Comparison of ENCODE assay signal across 8 cellular contexts in the genomic region with DNA sequence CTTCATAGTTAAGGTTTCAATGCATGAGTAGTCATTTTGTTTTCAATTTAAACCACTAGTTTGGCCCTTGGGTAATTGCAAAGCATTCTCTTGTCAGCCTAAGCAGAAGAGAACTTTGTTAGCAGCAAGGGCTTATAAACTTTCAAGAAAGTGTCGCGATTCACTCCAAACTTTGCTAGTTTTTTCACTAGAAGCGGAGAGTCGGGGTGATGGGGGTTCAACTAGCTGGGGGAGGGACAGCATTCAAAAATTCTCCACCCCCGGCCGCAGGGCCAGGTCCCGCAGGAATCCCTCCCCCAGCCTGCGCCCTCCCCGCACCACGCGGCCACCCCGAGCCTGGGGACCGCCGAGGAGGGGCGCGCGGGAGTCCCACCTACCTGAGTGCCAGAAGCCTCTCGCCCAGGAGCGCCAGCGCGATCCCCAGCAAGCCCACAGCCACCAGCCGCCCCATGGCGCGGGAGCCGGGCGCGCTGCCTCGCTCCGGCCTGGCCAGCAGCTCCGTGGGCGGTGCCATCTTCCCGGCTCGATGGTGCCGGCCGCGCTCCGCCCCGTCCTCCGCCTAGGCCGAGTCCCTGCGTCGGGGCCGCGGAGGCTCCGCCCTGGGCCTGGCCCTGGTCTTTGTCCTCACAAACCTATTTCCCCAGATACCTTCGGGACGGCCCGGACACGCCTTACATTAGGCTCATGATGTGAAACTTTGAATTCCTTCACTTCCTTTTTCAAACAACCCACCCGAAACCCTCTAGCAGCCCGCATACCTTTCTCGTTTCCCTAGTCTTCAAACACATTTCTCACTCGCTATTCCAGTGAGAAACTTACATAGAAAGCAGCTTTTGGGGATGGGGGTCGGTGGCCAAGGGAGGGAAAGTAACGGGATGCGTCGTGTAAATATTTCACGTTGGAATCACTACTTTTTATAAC. TPM values are rescaled to one million over a fixed set of nuclear protein-coding genes. Genes with fewer than 3 reads are reported as not detected.
DNase-seq lines count a peak whose midpoint lies in the region; ATAC-seq and TF ChIP-seq lines count a peak whose summit lies in the region.

A gene (minus strand): TSS at position 528 of the 921 bp plus-strand sequence. CDS start 77 bp downstream, at position 451.

- H3K4me3 Mint-ChIP-seq in memory B cell = peak within 1 kb of the TSS; percentile 92

- in situ Hi-C loops in endometrial microvascular endothelial cells (cut with HindIII; ENCODE audit: inconsistent ontology term, low pct_unique_long_range_greater_than_20kb, low sequenced_read_pairs) = no loop called here

- H3K27me3 Mint-ChIP-seq in memory B cell = no peaks in the 10 kb centered on the region

- H3K4me1 Mint-ChIP-seq in memory B cell = peaks cover 13% of the 10 kb centered on the region

- no peaks in the 10 kb centered on the region for H3K36me3 Mint-ChIP-seq in memory B cell

- DNase-seq in GM19238 (ENCODE audit: insufficient read length, low spot score) (peak; percentile 51), NCI-H748 (lab: John Stamatoyannopoulos, UW; ENCODE audit: unreplicated experiment) (peak; percentile 83), memory B cell (ENCODE audit: low spot score in 2 of 2) (peak; percentile 13 to 47)
- peak; percentile 46 for DNase-seq in activated CD8-positive, alpha-beta memory T cell treated with anti-CD3 and anti-CD28 coated beads, Interleukin-2, amount 50 U/mL, for 4 hours
- DNase-seq in stimulated activated CD8-positive, alpha-beta memory T cell treated with anti-CD3 and anti-CD28 coated beads, Interleukin-15, amount 100 ng/mL, for 4 hours (ENCODE audit: low read depth in 2 of 2) = peak; percentile 3 to 8

- H3K27ac ChIP-seq in C4-2B = peak within 1 kb of the TSS; percentile 96

- peak; percentile 7; the same call in 1 of the 2 replicates for TF ChIP-seq CTCF in C4-2B (conservative IDR thresholded peaks at IDR 0.05)

- H3K27ac Mint-ChIP-seq in memory B cell = peak within 1 kb of the TSS; percentile 92

- ATAC-seq in HG03342 (IDR thresholded peaks at IDR 0.05; ENCODE audit: unreplicated experiment) (peak; percentile 97), memory B cell (ENCODE audit: low read depth) (peak; percentile 82)

- no peaks in the 10 kb centered on the region for H3K9me3 Mint-ChIP-seq in memory B cell

RNA-seq across cellular contexts. Expression of the gene that starts here (rescaled TPM):
- 133 TPM for total RNA-seq in endometrial microvascular endothelial cells (ENCODE audit: inconsistent ontology term)

Comparison
In these comparisons a context has a peak if more than half of its experiments do, and no peak if none do; other contexts are left out.
1. Peak in every context shown above with its lines: DNase-seq, ATAC-seq and H3K27ac ChIP-seq.
2. DNase-seq: peak in every context shown above with its lines; median percentile 83 in NCI-H748; 51 in GM19238; 46 in activated CD8-positive, alpha-beta memory T cell treated with anti-CD3 and anti-CD28 coated beads, Interleukin-2, amount 50 U/mL, for 4 hours; 30 in memory B cell; 6 in stimulated activated CD8-positive, alpha-beta memory T cell treated with anti-CD3 and anti-CD28 coated beads, Interleukin-15, amount 100 ng/mL, for 4 hours.